15 cellular contexts compared by ENCODE assay signal in genomic region chr2:159518321-159519005, GRCh38.
DNase-seq lines count a peak whose midpoint lies in the region; ATAC-seq, FAIRE-seq and TF ChIP-seq lines count a peak whose summit lies in the region.
"Had no signal": no experiment of that assay in that cellular context is flagged by ENCODE, and none has a peak within 500 bp of the region (broad histone marks: within the 10 kb centered on the region; RNA-seq: fewer than 3 reads in every experiment).

No MANE protein-coding gene starts in this region.

- H3K9me3 Mint-ChIP-seq in CD14-positive monocyte = peaks cover 0 to 2% (median 0%) of the 10 kb centered on the region in 7 donors
- H3K9me3 Mint-ChIP-seq: activated naive CD4-positive, alpha-beta T cell treated with anti-CD3 and anti-CD28 coated beads, Interleukin-2, amount 10 ng/mL, durations not matched to agents 7 days and 5 days; T-helper 2 cell treated with Interferon-gamma antibody and Interleukin-4, amounts not matched to agents 5 μg/mL and 100 μg/mL, for 36 hours had no signal

- H3K4me3 Mint-ChIP-seq in CD14-positive monocyte = no peak overlapping the region
- H3K4me3 Mint-ChIP-seq: activated naive CD4-positive, alpha-beta T cell treated with anti-CD3 and anti-CD28 coated beads, Interleukin-2, amount 10 ng/mL, durations not matched to agents 7 days and 5 days; T-helper 2 cell treated with Interferon-gamma antibody and Interleukin-4, amounts not matched to agents 5 μg/mL and 100 μg/mL, for 36 hours had no signal

- TF ChIP-seq CTCF in CD14-positive monocyte (IDR thresholded peaks at IDR 0.05) = no peak
- TF ChIP-seq CTCF in choroid plexus epithelial cell (conservative IDR thresholded peaks at IDR 0.05; ENCODE audit: low read depth, low read length) = no peak
- no peak for TF ChIP-seq CTCF in GM10248 (IDR thresholded peaks at IDR 0.05; ENCODE audit: control extremely low read depth, extremely low read depth, low read depth, missing control alignments)

- no peak for FAIRE-seq in GM12891 (lab: Jason Lieb, UNC)

- no peak for TF ChIP-seq POLR2A in GM12891 (IDR thresholded peaks at IDR 0.05; ENCODE audit: low read depth, low read length)

- peaks cover 2 to 4% of the 10 kb centered on the region in 2 donors for H3K36me3 Mint-ChIP-seq in CD14-positive monocyte

- CTCF ChIA-PET in GM10248 (lab: Yijun Ruan, JAX) = interaction anchor here (0.7 to 2.2 kb wide), 4 partner anchors 13 to 160 kb away, joined by 3 to 9 read pairs (median 5); no protein-coding TSS in a partner anchor

- DNase-seq in CD14-positive monocyte (ENCODE audit: low spot score) (no peak), HuH-7 (ENCODE audit: low spot score) (peak; percentile 10), choroid plexus epithelial cell (ENCODE audit: low read depth) (peak; percentile 29), myocyte (ENCODE audit: low read depth) (peak; percentile 16), GM12891 (ENCODE audit: insufficient read length, low spot score) (no peak), NCI-H345 treated with DMSO at 0.1 percent for 48 hours (lab: John Stamatoyannopoulos, UW; ENCODE audit: unreplicated experiment) (no peak), GM10248 (ENCODE audit: extremely low spot score) (no peak)
- DNase-seq: activated naive CD4-positive, alpha-beta T cell treated with anti-CD3 and anti-CD28 coated beads, Interleukin-2, amount 10 ng/mL, durations not matched to agents 7 days and 5 days; GF-D8; KBM-7; NCI-H187 treated with DMSO at 0.1 percent for 48 hours; PC-9; stomach had no signal

- intact Hi-C loops in CD14-positive monocyte (cut with micrococcal nuclease) = no loop called here

- POLR2A ChIA-PET in GM10248 (lab: Yijun Ruan, JAX) = no interaction called here

- H3K27me3 Mint-ChIP-seq in CD14-positive monocyte (ENCODE audit: low read depth in 3 of 3) = no peaks in the 10 kb centered on the region
- H3K27me3 Mint-ChIP-seq: activated naive CD4-positive, alpha-beta T cell treated with anti-CD3 and anti-CD28 coated beads, Interleukin-2, amount 10 ng/mL, durations not matched to agents 7 days and 5 days had no signal

- H3K27ac Mint-ChIP-seq in CD14-positive monocyte = peak overlapping the region in 5 of 7 donors; percentile 4 to 85 (median 38)
- H3K27ac Mint-ChIP-seq: activated naive CD4-positive, alpha-beta T cell treated with anti-CD3 and anti-CD28 coated beads, Interleukin-2, amount 10 ng/mL, durations not matched to agents 7 days and 5 days; T-helper 2 cell treated with Interferon-gamma antibody and Interleukin-4, amounts not matched to agents 5 μg/mL and 100 μg/mL, for 36 hours had no signal

- no peak for ATAC-seq in GM19397 (IDR thresholded peaks at IDR 0.05; ENCODE audit: unreplicated experiment)

- H3K4me1 Mint-ChIP-seq in CD14-positive monocyte = peaks cover 20% of the 10 kb centered on the region

- no peak overlapping the region for H3K4me3 ChIP-seq in choroid plexus epithelial cell (ENCODE audit: low read depth, low read length)
- H3K4me3 ChIP-seq: PC-9, stomach had no signal

TF ChIP-seq in GM12891, 5 proteins besides CTCF, POLR2A, EP300 and RAD21:
- no peak for TF ChIP-seq PAX5 (IDR thresholded peaks at IDR 0.05; ENCODE audit: insufficient read depth, low read length, severe bottlenecking)
- TF ChIP-seq POU2F2 (IDR thresholded peaks at IDR 0.05; ENCODE audit: low read depth, low read length) = no peak
- no peak for TF ChIP-seq POLR2AphosphoS5 (IDR thresholded peaks at IDR 0.05; ENCODE audit: low read depth, low read length)
- TF ChIP-seq SPI1 (IDR thresholded peaks at IDR 0.05; ENCODE audit: low read depth, low read length) = no peak
- no peak for TF ChIP-seq TAF1 (IDR thresholded peaks at IDR 0.05; ENCODE audit: low read depth, low read length)
TF ChIP-seq in GM12891: peak in this region for 0.

Comparison
In these comparisons a context has a peak if more than half of its experiments do, and no peak if none do; other contexts are left out.
1. DNase-seq: peak in HuH-7 (single experiment), choroid plexus epithelial cell (single experiment) and myocyte (single experiment); none in CD14-positive monocyte (single experiment), GM12891 (single experiment), NCI-H345 treated with DMSO at 0.1 percent for 48 hours (single experiment) and GM10248 (single experiment).